ENCODE assay signal across 13 cellular contexts in the genomic region with DNA sequence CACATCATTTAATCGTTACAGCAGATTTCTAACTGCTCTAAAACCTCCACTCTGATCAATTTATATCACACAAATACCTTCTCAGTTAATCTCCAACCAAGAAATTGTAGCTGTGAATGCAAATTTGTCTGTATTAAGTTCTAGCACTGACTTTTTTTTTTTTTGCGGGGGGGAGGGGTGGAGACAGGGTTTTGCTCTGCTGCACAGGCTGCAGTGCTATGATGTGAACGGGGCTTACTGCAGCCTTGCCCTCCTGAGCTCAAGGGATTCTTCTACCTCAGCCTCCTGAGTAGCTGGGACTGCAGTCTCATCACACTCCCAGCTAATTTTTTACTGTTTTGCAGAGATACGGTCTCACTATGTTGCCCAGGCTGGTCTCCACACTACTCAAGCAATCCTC.
DNase-seq lines count a peak whose midpoint lies in the region; ATAC-seq, FAIRE-seq and TF ChIP-seq lines count a peak whose summit lies in the region.
"Had no signal": no experiment of that assay in that cellular context is flagged by ENCODE, and none has a peak within 500 bp of the region (broad histone marks: within the 10 kb centered on the region; RNA-seq: fewer than 3 reads in every experiment).

No MANE protein-coding gene starts in this region.

- H3K27me3 Mint-ChIP-seq in brain: no peaks in the 10 kb centered on the region
- H3K27me3 Mint-ChIP-seq in progenitor cell of endocrine pancreas: no peaks in the 10 kb centered on the region

- no peak for DNase-seq in GM18507 (ENCODE audit: extremely low spot score, insufficient read length, low read depth)
- DNase-seq in NAMALWA (ENCODE audit: low spot score): peak; percentile 56
- no peak for DNase-seq in progenitor cell of endocrine pancreas (ENCODE audit: low spot score, unreplicated experiment)
- DNase-seq in NCI-H2227 treated with DMSO at 0.1 percent for 48 hours (lab: John Stamatoyannopoulos, UW): no peak
- DNase-seq in activated CD4-positive, alpha-beta T cell treated with anti-CD3 and anti-CD28 coated beads for 48 hours: no peak
- DNase-seq: EL, KG1, NCI-H1092 treated with DMSO at 0.1 percent for 48 hours, NCI-H187, NCI-H2171, NCI-H82 had no signal

- FAIRE-seq in GM18507 (lab: Jason Lieb, UNC): peak; percentile 53

- H3K4me3 Mint-ChIP-seq in brain: no peak overlapping the region
- no peak overlapping the region for H3K4me3 Mint-ChIP-seq in progenitor cell of endocrine pancreas (ENCODE audit: low read depth)

- TF ChIP-seq CTCF in brain (conservative IDR thresholded peaks at IDR 0.05) (no peak), progenitor cell of endocrine pancreas (IDR thresholded peaks at IDR 0.05; ENCODE audit: unreplicated experiment) (no peak)

- H3K36me3 Mint-ChIP-seq in brain: peaks cover 56% of the 10 kb centered on the region
- H3K36me3 Mint-ChIP-seq in progenitor cell of endocrine pancreas (ENCODE audit: insufficient read depth): peaks cover 25% of the 10 kb centered on the region

- peak overlapping the region in 4 of 5 experiments; percentile 45 to 87 (median 65) for H3K27ac Mint-ChIP-seq in brain
- H3K27ac Mint-ChIP-seq in progenitor cell of endocrine pancreas: peak overlapping the region; percentile 52

- ATAC-seq in HG02970 (IDR thresholded peaks at IDR 0.05; ENCODE audit: low FRiP score, unreplicated experiment): no peak

- H3K9me3 Mint-ChIP-seq in brain (peaks cover 0 to 3% (median 0%) of the 10 kb centered on the region in 5 experiments), progenitor cell of endocrine pancreas (ENCODE audit: low read depth) (no peaks in the 10 kb centered on the region)

- peaks cover 59% of the 10 kb centered on the region for H3K4me1 Mint-ChIP-seq in brain
- H3K4me1 Mint-ChIP-seq in progenitor cell of endocrine pancreas (ENCODE audit: low read depth): peaks cover 36% of the 10 kb centered on the region
